Comparison of ENCODE assay signal across 12 cellular contexts in the genomic region with DNA sequence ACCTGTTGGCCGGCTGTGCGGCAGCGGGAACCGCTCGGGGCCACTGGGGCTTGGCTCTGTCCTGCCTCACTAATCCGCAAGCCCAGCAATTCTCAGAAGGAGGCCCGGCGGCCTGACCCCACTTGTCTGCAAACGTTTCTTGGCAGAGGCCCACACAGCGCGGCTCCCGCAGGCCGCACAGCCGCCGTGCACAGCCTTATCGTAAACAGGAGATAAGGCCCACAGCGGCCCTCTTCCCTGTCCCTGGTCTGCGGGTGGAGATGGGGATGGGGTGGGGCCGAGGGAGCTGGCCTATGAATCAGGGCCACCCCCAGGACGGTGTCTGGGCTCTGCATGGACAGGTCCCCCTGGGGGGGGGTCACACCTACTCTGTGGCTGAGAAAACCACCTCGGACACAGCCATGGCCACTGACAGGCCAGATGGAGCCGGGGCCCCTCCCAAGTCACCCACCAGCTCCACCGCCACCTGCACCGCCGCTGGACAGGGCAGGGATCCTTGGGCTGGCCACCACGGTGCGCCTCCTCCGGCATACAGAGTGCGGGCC. TPM values are rescaled to one million over a fixed set of nuclear protein-coding genes. Genes with fewer than 3 reads are reported as not detected.
DNase-seq lines count a peak whose midpoint lies in the region; ATAC-seq and TF ChIP-seq lines count a peak whose summit lies in the region.
"Had no signal": no experiment of that assay in that cellular context is flagged by ENCODE, and none has a peak within 500 bp of the region (broad histone marks: within the 10 kb centered on the region; RNA-seq: fewer than 3 reads in every experiment).

No MANE protein-coding gene starts in this region.

- TF ChIP-seq EP300 in transverse colon (IDR thresholded peaks at IDR 0.05; ENCODE audit: low read depth) = no peak

- no peak for TF ChIP-seq RAD21 in liver (IDR thresholded peaks at IDR 0.05)

- in situ Hi-C loops in transverse colon (cut with MboI; ENCODE audit: low pct_ligation_motif_present in 1 of 4, low pct_unique_long_range_greater_than_20kb in 1 of 4, low sequenced_read_pairs in 3 of 4) = no loop called here

- intact Hi-C loops in transverse colon (cut with DNase I; ENCODE audit: low total_unique reads) = no loop called here

- H3K27ac ChIP-seq in duodenal mucosa (ENCODE audit: low read depth, low read length) = peak overlapping the region; percentile 32
- no peak overlapping the region for H3K27ac ChIP-seq in liver (ENCODE audit: low read depth in 1 of 2, low read length in 2 of 2)
- peak overlapping the region; percentile 52 to 87 (median 66) for H3K27ac ChIP-seq in transverse colon
- H3K27ac ChIP-seq: sigmoid colon had no signal

- H3K4me3 ChIP-seq in duodenal mucosa (ENCODE audit: low read depth in 1 of 2, low read length in 2 of 2) (peak overlapping the region in 1 of 2 donors; percentile 17), liver (ENCODE audit: low read depth in 1 of 3, low read length in 3 of 3) (no peak overlapping the region), transverse colon (no peak overlapping the region)
- H3K4me3 ChIP-seq: sigmoid colon had no signal

- no peaks in the 10 kb centered on the region for H3K9me3 ChIP-seq in duodenal mucosa (ENCODE audit: control insufficient read depth in 1 of 2, low read length in 2 of 2)
- H3K9me3 ChIP-seq in liver (ENCODE audit: control insufficient read depth in 4 of 4, low read length in 3 of 4) = no peaks in the 10 kb centered on the region
- H3K9me3 ChIP-seq in transverse colon = no peaks in the 10 kb centered on the region
- H3K9me3 ChIP-seq: sigmoid colon had no signal

- 68% methylated on average over 29 of the region's 29 CpGs for WGBS in liver
- WGBS in transverse colon (ENCODE audit: low coverage in 1 of 2), 2 donors = 40% methylated on average over 9 of the region's 29 CpGs; no CpG with 5 or more reads in 1 of the 2 donors

- H3K4me1 ChIP-seq in duodenal mucosa (ENCODE audit: control insufficient read depth in 1 of 2, insufficient read depth in 2 of 2, low read length in 2 of 2) (peaks cover 36 to 40% of the 10 kb centered on the region in 2 donors), liver (ENCODE audit: control insufficient read depth in 4 of 4, insufficient read depth in 4 of 4, low read length in 3 of 4) (peaks cover 0 to 3% (median under 1%) of the 10 kb centered on the region in 4 donors), transverse colon (peaks cover 33 to 45% (median 41%) of the 10 kb centered on the region in 4 donors)

- H3K9ac ChIP-seq in duodenal mucosa (ENCODE audit: low read depth in 1 of 2, low read length in 2 of 2) (no peak overlapping the region), liver (ENCODE audit: low read depth in 1 of 2, low read length in 2 of 2) (no peak overlapping the region)

- H3K27me3 ChIP-seq in duodenal mucosa (ENCODE audit: control insufficient read depth in 1 of 2, insufficient read depth in 2 of 2, low read length in 2 of 2) = no peaks in the 10 kb centered on the region
- no peaks in the 10 kb centered on the region for H3K27me3 ChIP-seq in liver (ENCODE audit: control insufficient read depth in 4 of 4, insufficient read depth in 4 of 4, low read length in 3 of 4)
- no peaks in the 10 kb centered on the region for H3K27me3 ChIP-seq in transverse colon
- H3K27me3 ChIP-seq: sigmoid colon had no signal

- DNase-seq in NCI-H524 (lab: John Stamatoyannopoulos, UW) (peak; percentile 48 to 65), NCI-H524 treated with DMSO at 0.1 percent for 48 hours (lab: John Stamatoyannopoulos, UW) (no peak), transverse colon (peak; percentile 70), GM03348 (ENCODE audit: low spot score) (no peak)
- DNase-seq: anterior cingulate cortex, NCI-H446, sigmoid colon had no signal

- ATAC-seq in HG03025 (IDR thresholded peaks at IDR 0.05; ENCODE audit: low FRiP score, unreplicated experiment) = no peak
- ATAC-seq in GM19397 (IDR thresholded peaks at IDR 0.05; ENCODE audit: unreplicated experiment) = no peak

- H3K36me3 ChIP-seq in duodenal mucosa (ENCODE audit: control insufficient read depth in 1 of 2, insufficient read depth in 2 of 2, low read length in 2 of 2) = no peaks in the 10 kb centered on the region
- no peaks in the 10 kb centered on the region for H3K36me3 ChIP-seq in liver (ENCODE audit: control insufficient read depth in 4 of 4, insufficient read depth in 3 of 4, low read depth in 1 of 4, low read length in 3 of 4)
- no peaks in the 10 kb centered on the region for H3K36me3 ChIP-seq in transverse colon
- H3K36me3 ChIP-seq: sigmoid colon had no signal

- no peak for TF ChIP-seq POLR2A in transverse colon (IDR thresholded peaks at IDR 0.05)

- TF ChIP-seq CTCF in liver (IDR thresholded peaks at IDR 0.05; ENCODE audit: low read depth, low read length, missing input control) = no peak
- no peak for TF ChIP-seq CTCF in transverse colon (IDR thresholded peaks at IDR 0.05)

TF ChIP-seq in liver, 16 proteins besides CTCF, POLR2A, EP300 and RAD21:
- TF ChIP-seq TAF1 (conservative IDR thresholded peaks at IDR 0.05) (no peak), RXRA (IDR thresholded peaks at IDR 0.05) (no peak), NR2F2 (IDR thresholded peaks at IDR 0.05) (peak; percentile 45), HNF4A (conservative IDR thresholded peaks at IDR 0.05) (no peak)

RNA-seq across cellular contexts. Expression of gene COMP, which starts 47.8 kb away (rescaled TPM):
- total RNA-seq in liver (under 1 TPM in 1 of 2 donors, not detected in 1; 0.17 TPM), transverse colon (under 1 TPM in 2 of 4 donors, not detected in 2; 0.32 to 0.55 TPM)
- under 1 TPM in 1 of 2 donors, not detected in 1; 0.03 TPM for polyA plus RNA-seq in liver
- total RNA-seq: activated CD8-positive, alpha-beta memory T cell treated with anti-CD3 and anti-CD28 coated beads for 36 hours had no signal

RNA-seq across cellular contexts. Expression of gene CRTC1, which starts 59.9 kb away (rescaled TPM):
- total RNA-seq in liver = 1 to 10 TPM; 1.5 to 2.2 TPM
- polyA plus RNA-seq in liver = 1 to 10 TPM; 1.5 to 3.5 TPM
- 10 to 100 TPM in 1 of 4 donors, 1 to 10 TPM in 3; 6.2 to 17.6 (median 7.7) TPM for total RNA-seq in transverse colon

Comparison
In these comparisons a context has a peak if more than half of its experiments do, and no peak if none do; other contexts are left out.
1. DNase-seq: peak in NCI-H524 (2 of 2) and transverse colon (single experiment); none in NCI-H524 treated with DMSO at 0.1 percent for 48 hours (single experiment) and GM03348 (single experiment).
2. H3K27ac ChIP-seq: peak in duodenal mucosa (single experiment) and transverse colon (4 of 4); none in liver (0 of 2).